ENCODE assay signal across 12 cellular contexts in genomic region chr2:203681978-203682377, GRCh38. TPM values are rescaled to one million over a fixed set of nuclear protein-coding genes. Genes with fewer than 3 reads are reported as not detected.
DNase-seq lines count a peak whose midpoint lies in the region; ATAC-seq, FAIRE-seq and TF ChIP-seq lines count a peak whose summit lies in the region.
"Had no signal": no experiment of that assay in that cellular context is flagged by ENCODE, and none has a peak within 500 bp of the region (broad histone marks: within the 10 kb centered on the region; RNA-seq: fewer than 3 reads in every experiment).

No MANE protein-coding gene starts in this region.

- POLR2A ChIA-PET in HepG2 (lab: Yijun Ruan, JAX), result interaction anchor here (1.0 kb wide), 1 partner anchor 102 kb away, joined by 3 read pairs; no protein-coding TSS in a partner anchor
- POLR2A ChIA-PET in CD8-positive, alpha-beta memory T cell (lab: Charles Lee), result no interaction called here

- TF ChIP-seq RAD21 in HepG2 (CRISPR knock-in tag; IDR thresholded peaks at IDR 0.05), result no peak

- in situ Hi-C loops in HepG2 (cut with HindIII; ENCODE audit: extremely low pct_ligation_motif_present, low pct_unique_long_range_greater_than_20kb), result no loop called here
- in situ Hi-C loops in mammary epithelial cell (cut with MboI; ENCODE audit: low sequenced_read_pairs in 2 of 2), result loop anchor here in 1 of 2 donors (10.0 kb wide), 1 partner anchor 103 kb away; no protein-coding TSS in a partner anchor

- no peak for TF ChIP-seq POLR2A in right lobe of liver (IDR thresholded peaks at IDR 0.05)
- no peak for TF ChIP-seq POLR2A in HepG2 (IDR thresholded peaks at IDR 0.05; ENCODE audit: insufficient read depth in 1 of 2, low read depth in 2 of 2, low read length in 2 of 2)
- no peak for TF ChIP-seq POLR2A in uterus (IDR thresholded peaks at IDR 0.05)

- H2AFZ ChIP-seq in HepG2 (ENCODE audit: low read length), result no peak overlapping the region
- peak overlapping the region; percentile 11 for H2AFZ ChIP-seq in mammary epithelial cell (ENCODE audit: low read depth, low read length)

- no peaks in the 10 kb centered on the region for H4K20me1 ChIP-seq in HepG2 (ENCODE audit: insufficient read depth, low read length)
- no peaks in the 10 kb centered on the region for H4K20me1 ChIP-seq in mammary epithelial cell (ENCODE audit: insufficient read depth, low read length)

- WGBS in right lobe of liver (ENCODE audit: insufficient coverage, low coverage, low lambda C conversion rate, missing lambda C conversion rate), result 80% methylated on average over 2 of the region's 2 CpGs
- WGBS in HepG2 (ENCODE audit: low lambda C conversion rate), result 69% methylated on average over 2 of the region's 2 CpGs
- 0% methylated on average over 2 of the region's 2 CpGs for WGBS in mammary epithelial cell (ENCODE audit: low coverage, missing lambda C conversion rate)
- no CpG with 5 or more reads among the region's 2 CpGs for WGBS in mesodermal cell (ENCODE audit: insufficient coverage in 2 of 2), 2 experiments

- H3K36me3 ChIP-seq in right lobe of liver (no peaks in the 10 kb centered on the region), HepG2 (replicated peaks in 1 of 2; ENCODE audit: control insufficient read depth in 1 of 2, insufficient read depth in 2 of 2, low read length in 2 of 2) (no peaks in the 10 kb centered on the region), mammary epithelial cell (ENCODE audit: insufficient read depth, low read length) (no peaks in the 10 kb centered on the region), mesodermal cell (ENCODE audit: control insufficient read depth, insufficient read depth, low read length) (no peaks in the 10 kb centered on the region), uterus (no peaks in the 10 kb centered on the region)
- H3K36me3 ChIP-seq in CD8-positive, alpha-beta memory T cell (ENCODE audit: insufficient read depth, low read length), result no peaks in the 10 kb centered on the region
- H3K36me3 ChIP-seq: pancreas had no signal

- H3K4me3 ChIP-seq in right lobe of liver (no peak overlapping the region), HepG2 (replicated peaks in 1 of 3; ENCODE audit: insufficient read depth in 1 of 3, low read depth in 2 of 3, low read length in 3 of 3) (no peak overlapping the region), mammary epithelial cell (replicated peaks in 1 of 3; ENCODE audit: insufficient read depth in 1 of 3, low read depth in 2 of 3, low read length in 3 of 3) (no peak overlapping the region), mesodermal cell (ENCODE audit: extremely low read depth, insufficient read depth, low read length, poor library complexity, severe bottlenecking) (no peak overlapping the region), uterus (no peak overlapping the region)
- H3K4me3 ChIP-seq in CD8-positive, alpha-beta memory T cell (ENCODE audit: low read length), result no peak overlapping the region
- H3K4me3 ChIP-seq: pancreas had no signal

- H3K27me3 ChIP-seq in right lobe of liver (no peaks in the 10 kb centered on the region), HepG2 (ENCODE audit: control insufficient read depth in 1 of 2, insufficient read depth in 2 of 2, low read length in 2 of 2) (no peaks in the 10 kb centered on the region), mammary epithelial cell (ENCODE audit: insufficient read depth, low read length) (no peaks in the 10 kb centered on the region), uterus (no peaks in the 10 kb centered on the region)
- no peaks in the 10 kb centered on the region for H3K27me3 ChIP-seq in CD8-positive, alpha-beta memory T cell (ENCODE audit: insufficient read depth, low read length, poor library complexity, severe bottlenecking)
- H3K27me3 ChIP-seq: pancreas had no signal

- H3K4me3 Mint-ChIP-seq in CD8-positive, alpha-beta memory T cell, result no peak overlapping the region
- H3K4me3 Mint-ChIP-seq: CD4-positive, CD25-positive, alpha-beta regulatory T cell had no signal

- no peak for ATAC-seq in right lobe of liver
- ATAC-seq in HepG2, result no peak
- ATAC-seq in HG02884 (IDR thresholded peaks at IDR 0.05; ENCODE audit: unreplicated experiment), result no peak

- peaks cover 0 to 2% (median 0%) of the 10 kb centered on the region in 5 donors for H3K9me3 Mint-ChIP-seq in CD8-positive, alpha-beta memory T cell

- no TSS peak for BruUV-seq in HepG2 (replicated peaks; lab: Mats Ljungman, UMichigan)
- TSS peak; percentile 7 for BruUV-seq in mammary epithelial cell (replicated peaks; lab: Mats Ljungman, UMichigan)

- H3K27me3 Mint-ChIP-seq in CD8-positive, alpha-beta memory T cell, result peaks cover 0 to 2% of the 10 kb centered on the region in 2 donors

- H3K4me1 Mint-ChIP-seq in CD8-positive, alpha-beta memory T cell, result peaks cover 13 to 33% (median 18%) of the 10 kb centered on the region in 3 donors

- TF ChIP-seq CTCF in right lobe of liver (IDR thresholded peaks at IDR 0.05) (no peak), HepG2 (CRISPR knock-in tag; IDR thresholded peaks at IDR 0.05) (no peak), mammary epithelial cell (conservative IDR thresholded peaks at IDR 0.05 in 1 of 2, IDR thresholded peaks at IDR 0.05 in 1 of 2; ENCODE audit: extremely low read depth in 1 of 2, insufficient read depth in 1 of 2, low read depth in 1 of 2, low read length in 2 of 2) (no peak), uterus (IDR thresholded peaks at IDR 0.05) (no peak)

- no peak for TF ChIP-seq EP300 in HepG2 (IDR thresholded peaks at IDR 0.05; ENCODE audit: low read depth in 2 of 2, low read length in 2 of 2)
- no peak for TF ChIP-seq EP300 in HepG2 (CRISPR knock-in tag; IDR thresholded peaks at IDR 0.05; ENCODE audit: borderline replicate concordance)

- H3K4me1 ChIP-seq in right lobe of liver, result peaks cover 0 to 10% (median 0%) of the 10 kb centered on the region in 4 donors
- H3K4me1 ChIP-seq in HepG2 (ENCODE audit: insufficient read depth, low read length), result peaks cover 13% of the 10 kb centered on the region
- H3K4me1 ChIP-seq in mammary epithelial cell (ENCODE audit: insufficient read depth, low read length), result peaks cover 67% of the 10 kb centered on the region
- peaks cover 33% of the 10 kb centered on the region for H3K4me1 ChIP-seq in mesodermal cell (ENCODE audit: control insufficient read depth, insufficient read depth, low read length, poor library complexity, severe bottlenecking)
- H3K4me1 ChIP-seq in uterus, result peaks cover 0 to 4% of the 10 kb centered on the region in 2 donors
- no peaks in the 10 kb centered on the region for H3K4me1 ChIP-seq in CD8-positive, alpha-beta memory T cell (ENCODE audit: insufficient read depth, low read length)

- H3K4me2 ChIP-seq in HepG2 (ENCODE audit: low read depth, low read length), result no peak overlapping the region
- H3K4me2 ChIP-seq in mammary epithelial cell (ENCODE audit: insufficient read depth, low read depth, low read length), result peak overlapping the region; percentile 0

- CTCF ChIA-PET in HepG2 (lab: Yijun Ruan, JAX; ENCODE audit: low intra/inter-chr PET ratio, low total read pairs), result no interaction called here
- CTCF ChIA-PET in mammary epithelial cell (lab: Charles Lee; ENCODE audit: low non-redundant PET), result no interaction called here
- CTCF ChIA-PET in CD8-positive, alpha-beta memory T cell (lab: Charles Lee), result no interaction called here

- no peak overlapping the region for H3K9ac ChIP-seq in HepG2 (ENCODE audit: insufficient read depth, low read depth, low read length)
- H3K9ac ChIP-seq in mammary epithelial cell (ENCODE audit: insufficient read depth, low read length), result peak overlapping the region; percentile 80

- peak overlapping the region in 2 of 3 donors; percentile 29 to 52 for H3K27ac ChIP-seq in right lobe of liver
- no peak overlapping the region for H3K27ac ChIP-seq in HepG2 (ENCODE audit: extremely low read length, insufficient read depth, low read length)
- peak overlapping the region; percentile 97 for H3K27ac ChIP-seq in mammary epithelial cell (ENCODE audit: insufficient read depth, low read depth, low read length)
- H3K27ac ChIP-seq in mesodermal cell (ENCODE audit: low read depth, low read length, severe bottlenecking), result peak overlapping the region; percentile 30
- H3K27ac ChIP-seq in uterus, result peak overlapping the region; percentile 55 to 81
- no peak overlapping the region for H3K27ac ChIP-seq in CD8-positive, alpha-beta memory T cell (ENCODE audit: low read depth, low read length)
- H3K27ac ChIP-seq: pancreas had no signal

- H3K36me3 Mint-ChIP-seq in CD8-positive, alpha-beta memory T cell, result peaks cover 0 to 13% (median 0%) of the 10 kb centered on the region in 3 donors

- no peak for DNase-seq in right lobe of liver
- DNase-seq in HepG2 (ENCODE audit: low spot score), result no peak
- peak; percentile 71 for DNase-seq in mammary epithelial cell
- no peak for DNase-seq in uterus
- no peak for DNase-seq in CD8-positive, alpha-beta memory T cell
- no peak for DNase-seq in NCI-H226
- DNase-seq: cortex of kidney, NCI-H69, pancreas had no signal

- FAIRE-seq in HepG2 (lab: Jason Lieb, UNC), result no peak
- FAIRE-seq: pancreas had no signal

- dilution Hi-C loops in mammary epithelial cell (cut with HindIII; ENCODE audit: low sequenced_read_pairs), result no loop called here

- intact Hi-C loops in right lobe of liver (cut with DNase I), result no loop called here
- intact Hi-C loops in HepG2 (cut with micrococcal nuclease; ENCODE audit: unreplicated experiment), result no loop called here
- intact Hi-C loops in mammary epithelial cell (cut with micrococcal nuclease), result no loop called here
- intact Hi-C loops in uterus (cut with DNase I; ENCODE audit: low total_unique reads), result no loop called here

- H3K79me2 ChIP-seq in HepG2 (ENCODE audit: insufficient read depth, low read length), result no peaks in the 10 kb centered on the region
- no peaks in the 10 kb centered on the region for H3K79me2 ChIP-seq in mammary epithelial cell (ENCODE audit: insufficient read depth, low read length)

- no peaks in the 10 kb centered on the region for H3K9me3 ChIP-seq in right lobe of liver
- H3K9me3 ChIP-seq in HepG2 (ENCODE audit: low read length), result no peaks in the 10 kb centered on the region
- no peaks in the 10 kb centered on the region for H3K9me3 ChIP-seq in mammary epithelial cell (replicated peaks; ENCODE audit: insufficient read depth, low read length)
- H3K9me3 ChIP-seq in mesodermal cell (ENCODE audit: control insufficient read depth, low read length), result no peaks in the 10 kb centered on the region
- no peaks in the 10 kb centered on the region for H3K9me3 ChIP-seq in uterus
- no peaks in the 10 kb centered on the region for H3K9me3 ChIP-seq in CD8-positive, alpha-beta memory T cell (ENCODE audit: low read length)
- H3K9me3 ChIP-seq: pancreas had no signal

- no peak overlapping the region for H3K27ac Mint-ChIP-seq in CD8-positive, alpha-beta memory T cell

RNA-seq across cellular contexts. Expression of gene CD28, which starts 24.5 kb away (rescaled TPM):
- total RNA-seq in right lobe of liver (1 to 10 TPM in 1 of 6 experiments, under 1 TPM in 5; 0.16 to 1.6 (median 0.46) TPM), HepG2 (2016; rRNA removed; fragmentation: Illumina TruSeq; extraction: Trizol) (not detected in 2 replicates), mammary epithelial cell (not detected), uterus (1 to 10 TPM in 2 of 4 donors, under 1 TPM in 1, not detected in 1; 0.49 to 7.4 (median 1.5) TPM)
- total RNA-seq in HepG2 (2016; cell fraction: cytosol; rRNA removed; fragmentation: Illumina TruSeq; extraction: Trizol; ENCODE audit: low read depth), result not detected in 2 replicates
- total RNA-seq in HepG2 (2016; cell fraction: insoluble cytoplasmic fraction; rRNA removed; fragmentation: Illumina TruSeq; extraction: Trizol), result not detected in 2 replicates
- total RNA-seq in HepG2 (2016; cell fraction: membrane; rRNA removed; fragmentation: Illumina TruSeq; extraction: Trizol), result 0.03 TPM in 1 of 2 replicates, not detected in the other
- not detected in 2 replicates for total RNA-seq in HepG2 (2016; cell fraction: nucleus; rRNA removed; fragmentation: Illumina TruSeq; extraction: Trizol)
- polyA plus RNA-seq in HepG2 (2011; rRNA removed) (not detected in 2 replicates), mammary epithelial cell (not detected)
- polyA plus RNA-seq in HepG2 (2011; cell fraction: cytosol; rRNA removed), result 0.03 TPM in 2 replicates
- not detected in 2 replicates for polyA plus RNA-seq in HepG2 (2011; cell fraction: nucleus; rRNA removed)
- polyA plus RNA-seq in HepG2 (2012), result not detected in 2 replicates
- not detected in 2 replicates for polyA plus RNA-seq in HepG2 (2016; cell fraction: cytosol; fragmentation: Illumina TruSeq; extraction: Trizol; ENCODE audit: low read depth)
- polyA plus RNA-seq in HepG2 (2016; cell fraction: insoluble cytoplasmic fraction; fragmentation: Illumina TruSeq; extraction: Trizol; ENCODE audit: low read depth), result not detected in 2 replicates
- polyA plus RNA-seq in HepG2 (2016; cell fraction: membrane; fragmentation: Illumina TruSeq; extraction: Trizol; ENCODE audit: low read depth), result not detected in 2 replicates
- polyA plus RNA-seq in HepG2 (2016; cell fraction: nucleus; fragmentation: Illumina TruSeq; extraction: Trizol; ENCODE audit: insufficient read depth, low read depth), result not detected in 2 replicates
- not detected in 2 replicates for polyA minus RNA-seq in HepG2 (2011; rRNA and poly(A)+ RNA removed; ENCODE audit: low replicate concordance)
- polyA minus RNA-seq in HepG2 (2011; cell fraction: cytosol; rRNA and poly(A)+ RNA removed), result not detected in 2 replicates
- not detected in 2 replicates for polyA minus RNA-seq in HepG2 (2011; cell fraction: nucleus; rRNA and poly(A)+ RNA removed)
- not detected for polyA minus RNA-seq in mammary epithelial cell
- 0.29 TPM for polyA plus RNA-seq in mesodermal cell (2013, experiment 1 of 2)
- not detected for polyA plus RNA-seq in mesodermal cell (2013, experiment 2 of 2)
- 10 to 100 TPM; 64.1 to 66.4 TPM for total RNA-seq in CD8-positive, alpha-beta memory T cell
- 61.1 TPM for polyA plus RNA-seq in CD8-positive, alpha-beta memory T cell

Comparison
In these comparisons a context has a peak if more than half of its experiments do, and no peak if none do; other contexts are left out.
1. H3K27ac ChIP-seq: peak in right lobe of liver (2 of 3), mammary epithelial cell (single experiment), mesodermal cell (single experiment) and uterus (2 of 2); none in HepG2 (single experiment) and CD8-positive, alpha-beta memory T cell (single experiment).
2. RNA of gene CD28, which starts 24.5 kb away (total RNA-seq): 64.1 to 66.4 TPM in CD8-positive, alpha-beta memory T cell; 0.49 to 7.4 TPM in uterus, 0.16 to 1.6 TPM in right lobe of liver, 0.03 TPM in HepG2 and not detected in mammary epithelial cell; every median in the first group is over 4 times any median in the second.